Comparison of ENCODE assay signal across 1 cellular context in genomic region chr13:110820311-110820710, GRCh38.
TF ChIP-seq lines count a peak whose summit lies in the region.

No MANE protein-coding gene starts in this region.

TF ChIP-seq in HepG2, 621 proteins besides CTCF, POLR2A, EP300 and RAD21 (continued from another document):
- TF ChIP-seq ZNF816 (CRISPR knock-in tag; IDR thresholded peaks at IDR 0.05; ENCODE audit: borderline replicate concordance) (no peak), KDM6A (CRISPR knock-in tag; IDR thresholded peaks at IDR 0.05; ENCODE audit: low read depth) (no peak), ZNF841 (CRISPR knock-in tag; IDR thresholded peaks at IDR 0.05; ENCODE audit: borderline replicate concordance) (no peak), MAZ (IDR thresholded peaks at IDR 0.05; ENCODE audit: borderline replicate concordance, low read depth, low read length) (no peak), MAZ (CRISPR knock-in tag; IDR thresholded peaks at IDR 0.05; ENCODE audit: low read depth) (no peak), EZH2 (conservative IDR thresholded peaks at IDR 0.05; ENCODE audit: low read depth, low read length) (no peak), ZNF121 (CRISPR knock-in tag; IDR thresholded peaks at IDR 0.05) (no peak), IRX3 (CRISPR knock-in tag; IDR thresholded peaks at IDR 0.05; ENCODE audit: borderline replicate concordance, low read depth) (no peak), NFIC (IDR thresholded peaks at IDR 0.05; ENCODE audit: low read length) (no peak)
- TF ChIP-seq, protein P1, sequence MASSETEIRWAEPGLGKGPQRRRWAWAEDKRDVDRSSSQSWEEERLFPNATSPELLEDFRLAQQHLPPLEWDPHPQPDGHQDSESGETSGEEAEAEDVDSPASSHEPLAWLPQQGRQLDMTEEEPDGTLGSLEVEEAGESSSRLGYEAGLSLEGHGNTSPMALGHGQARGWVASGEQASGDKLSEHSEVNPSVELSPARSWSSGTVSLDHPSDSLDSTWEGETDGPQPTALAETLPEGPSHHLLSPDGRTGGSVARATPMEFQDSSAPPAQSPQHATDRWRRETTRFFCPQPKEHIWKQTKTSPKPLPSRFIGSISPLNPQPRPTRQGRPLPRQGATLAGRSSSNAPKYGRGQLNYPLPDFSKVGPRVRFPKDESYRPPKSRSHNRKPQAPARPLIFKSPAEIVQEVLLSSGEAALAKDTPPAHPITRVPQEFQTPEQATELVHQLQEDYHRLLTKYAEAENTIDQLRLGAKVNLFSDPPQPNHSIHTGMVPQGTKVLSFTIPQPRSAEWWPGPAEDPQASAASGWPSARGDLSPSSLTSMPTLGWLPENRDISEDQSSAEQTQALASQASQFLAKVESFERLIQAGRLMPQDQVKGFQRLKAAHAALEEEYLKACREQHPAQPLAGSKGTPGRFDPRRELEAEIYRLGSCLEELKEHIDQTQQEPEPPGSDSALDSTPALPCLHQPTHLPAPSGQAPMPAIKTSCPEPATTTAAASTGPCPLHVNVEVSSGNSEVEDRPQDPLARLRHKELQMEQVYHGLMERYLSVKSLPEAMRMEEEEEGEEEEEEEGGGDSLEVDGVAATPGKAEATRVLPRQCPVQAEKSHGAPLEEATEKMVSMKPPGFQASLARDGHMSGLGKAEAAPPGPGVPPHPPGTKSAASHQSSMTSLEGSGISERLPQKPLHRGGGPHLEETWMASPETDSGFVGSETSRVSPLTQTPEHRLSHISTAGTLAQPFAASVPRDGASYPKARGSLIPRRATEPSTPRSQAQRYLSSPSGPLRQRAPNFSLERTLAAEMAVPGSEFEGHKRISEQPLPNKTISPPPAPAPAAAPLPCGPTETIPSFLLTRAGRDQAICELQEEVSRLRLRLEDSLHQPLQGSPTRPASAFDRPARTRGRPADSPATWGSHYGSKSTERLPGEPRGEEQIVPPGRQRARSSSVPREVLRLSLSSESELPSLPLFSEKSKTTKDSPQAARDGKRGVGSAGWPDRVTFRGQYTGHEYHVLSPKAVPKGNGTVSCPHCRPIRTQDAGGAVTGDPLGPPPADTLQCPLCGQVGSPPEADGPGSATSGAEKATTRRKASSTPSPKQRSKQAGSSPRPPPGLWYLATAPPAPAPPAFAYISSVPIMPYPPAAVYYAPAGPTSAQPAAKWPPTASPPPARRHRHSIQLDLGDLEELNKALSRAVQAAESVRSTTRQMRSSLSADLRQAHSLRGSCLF (CRISPR knock-in tag; IDR thresholded peaks at IDR 0.05; ENCODE audit: borderline replicate concordance) = no peak
- TF ChIP-seq, protein P2, sequence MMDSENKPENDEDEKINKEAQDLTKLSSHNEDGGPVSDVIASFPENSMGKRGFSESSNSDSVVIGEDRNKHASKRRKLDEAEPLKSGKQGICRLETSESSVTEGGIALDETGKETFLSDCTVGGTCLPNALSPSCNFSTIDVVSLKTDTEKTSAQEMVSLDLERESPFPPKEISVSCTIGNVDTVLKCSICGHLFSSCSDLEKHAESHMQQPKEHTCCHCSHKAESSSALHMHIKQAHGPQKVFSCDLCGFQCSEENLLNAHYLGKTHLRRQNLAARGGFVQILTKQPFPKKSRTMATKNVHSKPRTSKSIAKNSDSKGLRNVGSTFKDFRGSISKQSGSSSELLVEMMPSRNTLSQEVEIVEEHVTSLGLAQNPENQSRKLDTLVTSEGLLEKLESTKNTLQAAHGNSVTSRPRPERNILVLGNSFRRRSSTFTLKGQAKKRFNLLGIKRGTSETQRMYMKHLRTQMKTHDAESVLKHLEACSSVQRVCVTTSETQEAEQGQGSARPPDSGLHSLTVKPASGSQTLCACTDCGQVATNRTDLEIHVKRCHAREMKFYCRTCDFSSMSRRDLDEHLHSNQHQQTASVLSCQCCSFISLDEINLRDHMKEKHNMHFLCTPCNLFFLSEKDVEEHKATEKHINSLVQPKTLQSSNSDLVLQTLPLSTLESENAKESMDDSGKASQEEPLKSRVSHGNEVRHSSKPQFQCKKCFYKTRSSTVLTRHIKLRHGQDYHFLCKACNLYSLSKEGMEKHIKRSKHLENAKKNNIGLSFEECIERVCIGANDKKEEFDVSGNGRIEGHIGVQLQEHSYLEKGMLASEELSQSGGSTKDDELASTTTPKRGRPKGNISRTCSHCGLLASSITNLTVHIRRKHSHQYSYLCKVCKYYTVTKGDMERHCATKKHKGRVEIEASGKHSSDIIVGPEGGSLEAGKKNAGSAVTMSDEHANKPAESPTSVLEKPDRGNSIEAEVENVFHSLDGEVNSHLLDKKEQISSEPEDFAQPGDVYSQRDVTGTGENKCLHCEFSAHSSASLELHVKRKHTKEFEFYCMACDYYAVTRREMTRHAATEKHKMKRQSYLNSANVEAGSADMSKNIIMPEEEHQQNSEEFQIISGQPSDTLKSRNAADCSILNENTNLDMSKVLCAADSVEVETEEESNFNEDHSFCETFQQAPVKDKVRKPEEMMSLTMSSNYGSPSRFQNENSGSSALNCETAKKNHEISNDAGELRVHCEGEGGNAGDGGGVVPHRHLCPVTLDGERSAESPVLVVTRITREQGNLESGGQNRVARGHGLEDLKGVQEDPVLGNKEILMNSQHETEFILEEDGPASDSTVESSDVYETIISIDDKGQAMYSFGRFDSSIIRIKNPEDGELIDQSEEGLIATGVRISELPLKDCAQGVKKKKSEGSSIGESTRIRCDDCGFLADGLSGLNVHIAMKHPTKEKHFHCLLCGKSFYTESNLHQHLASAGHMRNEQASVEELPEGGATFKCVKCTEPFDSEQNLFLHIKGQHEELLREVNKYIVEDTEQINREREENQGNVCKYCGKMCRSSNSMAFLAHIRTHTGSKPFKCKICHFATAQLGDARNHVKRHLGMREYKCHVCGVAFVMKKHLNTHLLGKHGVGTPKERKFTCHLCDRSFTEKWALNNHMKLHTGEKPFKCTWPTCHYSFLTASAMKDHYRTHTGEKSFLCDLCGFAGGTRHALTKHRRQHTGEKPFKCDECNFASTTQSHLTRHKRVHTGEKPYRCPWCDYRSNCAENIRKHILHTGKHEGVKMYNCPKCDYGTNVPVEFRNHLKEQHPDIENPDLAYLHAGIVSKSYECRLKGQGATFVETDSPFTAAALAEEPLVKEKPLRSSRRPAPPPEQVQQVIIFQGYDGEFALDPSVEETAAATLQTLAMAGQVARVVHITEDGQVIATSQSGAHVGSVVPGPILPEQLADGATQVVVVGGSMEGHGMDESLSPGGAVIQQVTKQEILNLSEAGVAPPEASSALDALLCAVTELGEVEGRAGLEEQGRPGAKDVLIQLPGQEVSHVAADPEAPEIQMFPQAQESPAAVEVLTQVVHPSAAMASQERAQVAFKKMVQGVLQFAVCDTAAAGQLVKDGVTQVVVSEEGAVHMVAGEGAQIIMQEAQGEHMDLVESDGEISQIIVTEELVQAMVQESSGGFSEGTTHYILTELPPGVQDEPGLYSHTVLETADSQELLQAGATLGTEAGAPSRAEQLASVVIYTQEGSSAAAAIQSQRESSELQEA (CRISPR knock-in tag; IDR thresholded peaks at IDR 0.05; ENCODE audit: not compliant biosample characterization) = no peak
TF ChIP-seq in HepG2: peak in this region for 0.
